ENCODE assay signal across 9 cellular contexts in the genomic region with DNA sequence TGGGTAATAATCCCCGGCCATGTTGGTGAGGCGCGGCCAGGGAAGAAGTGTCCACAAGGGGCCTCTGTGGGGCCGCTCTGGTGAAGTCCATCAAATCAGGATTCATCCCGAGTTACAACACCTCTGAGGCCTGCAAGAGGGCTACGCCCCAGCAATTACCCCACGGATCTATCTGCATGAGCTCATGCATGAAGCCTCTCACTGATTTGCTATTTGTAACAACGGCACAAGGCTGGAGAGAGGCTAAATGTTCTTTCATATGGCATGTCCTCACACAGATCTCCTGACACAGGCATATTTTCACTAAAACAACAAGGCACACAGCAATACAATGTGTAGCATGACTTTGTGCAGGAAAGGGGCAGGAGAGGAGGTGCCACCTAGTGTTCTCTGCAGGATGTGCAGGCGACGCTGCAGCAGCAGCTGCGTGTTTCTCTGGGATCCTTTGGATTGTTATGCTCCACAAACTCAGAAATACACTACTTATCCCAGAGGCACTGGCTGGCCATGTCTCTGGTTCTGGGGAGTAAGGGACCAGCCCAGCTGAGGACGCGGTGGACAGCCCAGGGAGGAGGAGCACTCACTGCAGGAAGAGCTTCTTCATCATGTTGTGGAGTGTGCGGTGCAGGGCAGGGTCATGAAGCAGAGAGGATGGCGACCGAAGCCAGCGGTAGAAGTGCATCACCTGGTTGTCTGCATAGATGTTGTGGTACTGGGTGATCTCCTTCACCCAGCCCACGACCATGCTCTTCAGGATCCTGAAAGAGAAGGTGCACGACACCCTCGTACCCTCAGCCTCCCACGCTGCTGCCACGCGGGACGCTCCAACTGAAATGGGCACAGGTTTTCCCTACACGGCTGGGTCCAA. TPM values are rescaled to one million over a fixed set of nuclear protein-coding genes. Genes with fewer than 3 reads are reported as not detected.
DNase-seq lines count a peak whose midpoint lies in the region; ATAC-seq and TF ChIP-seq lines count a peak whose summit lies in the region.
"Had no signal": no experiment of that assay in that cellular context is flagged by ENCODE, and none has a peak within 500 bp of the region (broad histone marks: within the 10 kb centered on the region; RNA-seq: fewer than 3 reads in every experiment).

No MANE protein-coding gene starts in this region.

- H3K4me1 ChIP-seq in CD4-positive, alpha-beta memory T cell (ENCODE audit: insufficient read depth, low read length), result no peaks in the 10 kb centered on the region

- H3K27me3 Mint-ChIP-seq in activated T-helper 17 cell treated with anti-CD3 and anti-CD28 coated beads, Interleukin-2, amount 50 U/mL, for 72 hours, result no peaks in the 10 kb centered on the region
- no peaks in the 10 kb centered on the region for H3K27me3 Mint-ChIP-seq in CD4-positive, alpha-beta memory T cell

- peak; percentile 24 for TF ChIP-seq CTCF in coronary artery (IDR thresholded peaks at IDR 0.05)

- H3K4me3 ChIP-seq in coronary artery, result no peak overlapping the region
- H3K4me3 ChIP-seq in CD4-positive, alpha-beta memory T cell (ENCODE audit: low read length in 2 of 2), result no peak overlapping the region

- no peaks in the 10 kb centered on the region for H3K9me3 Mint-ChIP-seq in activated T-helper 17 cell treated with anti-CD3 and anti-CD28 coated beads, Interleukin-2, amount 50 U/mL, for 72 hours
- H3K9me3 Mint-ChIP-seq in CD4-positive, alpha-beta memory T cell, result no peaks in the 10 kb centered on the region
- H3K9me3 Mint-ChIP-seq: activated naive CD4-positive, alpha-beta T cell treated with anti-CD3 and anti-CD28 coated beads, Interleukin-2, amount 50 U/mL, for 72 hours had no signal

- H3K9me3 ChIP-seq in CD4-positive, alpha-beta memory T cell (ENCODE audit: control insufficient read depth in 1 of 2, low read length in 2 of 2), result no peaks in the 10 kb centered on the region

- POLR2A ChIA-PET in CD4-positive, alpha-beta memory T cell (lab: Charles Lee; ENCODE audit: partially characterized antibody), result no interaction called here

- no peaks in the 10 kb centered on the region for H3K4me1 Mint-ChIP-seq in activated T-helper 17 cell treated with anti-CD3 and anti-CD28 coated beads, Interleukin-2, amount 50 U/mL, for 72 hours
- no peaks in the 10 kb centered on the region for H3K4me1 Mint-ChIP-seq in CD4-positive, alpha-beta memory T cell

- H3K36me3 Mint-ChIP-seq in activated T-helper 17 cell treated with anti-CD3 and anti-CD28 coated beads, Interleukin-2, amount 50 U/mL, for 72 hours (ENCODE audit: low read depth), result peaks cover 97% of the 10 kb centered on the region
- H3K36me3 Mint-ChIP-seq in CD4-positive, alpha-beta memory T cell, result peaks cover 44 to 77% of the 10 kb centered on the region in 2 donors

- H3K36me3 ChIP-seq in CD4-positive, alpha-beta memory T cell (ENCODE audit: insufficient read depth, low read length), result peaks cover 54% of the 10 kb centered on the region

- peak; percentile 42 for DNase-seq in SIG-M5 treated with dmso at 0.1 percent for 504 hours (lab: John Stamatoyannopoulos, UW; ENCODE audit: unreplicated experiment)
- no peak for DNase-seq in SIG-M5 (lab: John Stamatoyannopoulos, UW)
- peak; percentile 61 for DNase-seq in NCI-H2227 treated with DMSO at 0.1 percent for 48 hours (lab: John Stamatoyannopoulos, UW)
- DNase-seq in coronary artery (ENCODE audit: low spot score), result no peak
- peak; percentile 12 for DNase-seq in middle frontal gyrus (ENCODE audit: extremely low spot score, low spot score)
- no peak for DNase-seq in activated gamma-delta T cell treated with Interleukin-2 at 50 U/mL for 16 hours
- DNase-seq in CD4-positive, alpha-beta memory T cell, result no peak

- no peaks in the 10 kb centered on the region for H3K27me3 ChIP-seq in CD4-positive, alpha-beta memory T cell (ENCODE audit: insufficient read depth, low read length)

- H3K27ac ChIP-seq in coronary artery, result no peak overlapping the region
- no peak overlapping the region for H3K27ac ChIP-seq in CD4-positive, alpha-beta memory T cell (ENCODE audit: low read depth, low read length)

- H3K27ac Mint-ChIP-seq in activated T-helper 17 cell treated with anti-CD3 and anti-CD28 coated beads, Interleukin-2, amount 50 U/mL, for 72 hours, result no peak overlapping the region
- H3K27ac Mint-ChIP-seq in CD4-positive, alpha-beta memory T cell, result peak overlapping the region in 1 of 7 donors; percentile 19

- no peak for ATAC-seq in activated T-helper 17 cell treated with anti-CD3 and anti-CD28 coated beads, Interleukin-2, amount 50 U/mL, for 72 hours (replicated peaks)

- intact Hi-C loops in CD4-positive, alpha-beta memory T cell (cut with micrococcal nuclease), result no loop called here

- no peak overlapping the region for H3K4me3 Mint-ChIP-seq in activated T-helper 17 cell treated with anti-CD3 and anti-CD28 coated beads, Interleukin-2, amount 50 U/mL, for 72 hours
- H3K4me3 Mint-ChIP-seq in CD4-positive, alpha-beta memory T cell, result no peak overlapping the region

- CTCF ChIA-PET in CD4-positive, alpha-beta memory T cell (lab: Charles Lee; ENCODE audit: partially characterized antibody), result no interaction called here

RNA-seq across cellular contexts. Expression of a gene that starts 20.2 kb away (rescaled TPM):
- total RNA-seq in activated T-helper 17 cell treated with anti-CD3 and anti-CD28 coated beads, Interleukin-2, amount 50 U/mL, for 72 hours, result not detected
- not detected for total RNA-seq in CD4-positive, alpha-beta memory T cell
- not detected for polyA plus RNA-seq in CD4-positive, alpha-beta memory T cell
- total RNA-seq: activated naive CD4-positive, alpha-beta T cell treated with anti-CD3 and anti-CD28 coated beads, Interleukin-2, amount 50 U/mL, for 72 hours had no signal

RNA-seq across cellular contexts. Expression of a gene that starts 28.4 kb away (rescaled TPM):
- not detected for total RNA-seq in activated T-helper 17 cell treated with anti-CD3 and anti-CD28 coated beads, Interleukin-2, amount 50 U/mL, for 72 hours
- not detected for total RNA-seq in CD4-positive, alpha-beta memory T cell
- not detected for polyA plus RNA-seq in CD4-positive, alpha-beta memory T cell
- total RNA-seq: activated naive CD4-positive, alpha-beta T cell treated with anti-CD3 and anti-CD28 coated beads, Interleukin-2, amount 50 U/mL, for 72 hours had no signal

RNA-seq across cellular contexts. Expression of a gene that starts 48.4 kb away (rescaled TPM):
- 100 to 1,000 TPM; 125 to 154 TPM for total RNA-seq in activated T-helper 17 cell treated with anti-CD3 and anti-CD28 coated beads, Interleukin-2, amount 50 U/mL, for 72 hours
- 10 to 100 TPM; 69.5 to 75.4 TPM for total RNA-seq in CD4-positive, alpha-beta memory T cell
- polyA plus RNA-seq in CD4-positive, alpha-beta memory T cell, result 1 to 10 TPM; 2.2 to 6.3 TPM

RNA-seq across cellular contexts. Expression of a gene that starts 48.6 kb away (rescaled TPM):
- total RNA-seq in activated T-helper 17 cell treated with anti-CD3 and anti-CD28 coated beads, Interleukin-2, amount 50 U/mL, for 72 hours, result 1 to 10 TPM; 7.1 to 8.1 TPM
- 1 to 10 TPM; 4.2 to 7.2 TPM for total RNA-seq in CD4-positive, alpha-beta memory T cell
- polyA plus RNA-seq in CD4-positive, alpha-beta memory T cell, result 10 to 100 TPM; 12.9 to 23.9 TPM

Comparison
In these comparisons a context has a peak if more than half of its experiments do, and no peak if none do; other contexts are left out.
1. DNase-seq: peak in SIG-M5 treated with dmso at 0.1 percent for 504 hours (single experiment), NCI-H2227 treated with DMSO at 0.1 percent for 48 hours (single experiment) and middle frontal gyrus (single experiment); none in SIG-M5 (single experiment), coronary artery (single experiment), activated gamma-delta T cell treated with Interleukin-2 at 50 U/mL for 16 hours (single experiment) and CD4-positive, alpha-beta memory T cell (0 of 5).